16 cellular contexts compared by ENCODE assay signal in genomic region chr5:3535414-3536211, GRCh38.
DNase-seq lines count a peak whose midpoint lies in the region; ATAC-seq, FAIRE-seq and TF ChIP-seq lines count a peak whose summit lies in the region.
"Had no signal": no experiment of that assay in that cellular context is flagged by ENCODE, and none has a peak within 500 bp of the region (broad histone marks: within the 10 kb centered on the region; RNA-seq: fewer than 3 reads in every experiment).

No MANE protein-coding gene starts in this region.

- peak overlapping the region in 1 of 2 experiments; percentile 35; a peak in 1 of 4 replicates for H3K9ac ChIP-seq in K562 (ENCODE audit: insufficient read depth in 1 of 2, low read depth in 2 of 2, low read length in 2 of 2)
- H3K9ac ChIP-seq: BLaER1 treated with 17β-estradiol and CSF1 and Interleukin-3, amounts not matched to agents 10 nM and 100 nM had no signal

- H3K27me3 ChIP-seq in GM23338 (ENCODE audit: insufficient read depth) (no peaks in the 10 kb centered on the region), K562 (ENCODE audit: control insufficient read depth in 2 of 2, insufficient read depth in 2 of 2, low read length in 2 of 2) (peaks cover 0 to 33% of the 10 kb centered on the region in 2 experiments; a peak in 2 of 5 replicates)
- no peaks in the 10 kb centered on the region for H3K27me3 ChIP-seq in naive thymus-derived CD4-positive, alpha-beta T cell (ENCODE audit: control insufficient read depth in 2 of 2, insufficient read depth in 2 of 2, low read length in 2 of 2)
- H3K27me3 ChIP-seq: BLaER1 treated with 17β-estradiol and CSF1 and Interleukin-3, amounts not matched to agents 10 nM and 100 nM had no signal

- peaks cover 2% of the 10 kb centered on the region; the same call in 1 of the 3 replicates for H3K9me3 Mint-ChIP-seq in GM23338
- peaks cover 0 to 14% (median 4%) of the 10 kb centered on the region in 11 donors for H3K9me3 Mint-ChIP-seq in naive thymus-derived CD4-positive, alpha-beta T cell
- H3K9me3 Mint-ChIP-seq: CD8-positive, alpha-beta T cell had no signal

- in situ Hi-C loops in K562 (cut with MboI): no loop called here

- H3K9me2 ChIP-seq in GM23338 (ENCODE audit: insufficient read depth): peaks cover 8% of the 10 kb centered on the region; the same call in 1 of the 2 replicates

- no TSS peak for BruUV-seq in K562 (replicated peaks; lab: Mats Ljungman, UMichigan)

- FAIRE-seq in K562 (lab: Jason Lieb, UNC): peak; percentile 6
- FAIRE-seq: GM12878, H54, HepG2 had no signal

- H3K4me2 ChIP-seq in GM23338 (no peak overlapping the region), K562 (ENCODE audit: insufficient read depth, low read length) (peak overlapping the region; percentile 17; the same call in 1 of the 2 replicates)
- H3K4me2 ChIP-seq: BLaER1 treated with 17β-estradiol and CSF1 and Interleukin-3, amounts not matched to agents 10 nM and 100 nM had no signal

- H3K27ac Mint-ChIP-seq in GM23338: no peak overlapping the region
- no peak overlapping the region for H3K27ac Mint-ChIP-seq in naive thymus-derived CD4-positive, alpha-beta T cell
- H3K27ac Mint-ChIP-seq: B cell; CD8-positive, alpha-beta T cell; IgD-negative memory B cell had no signal

- H4K20me1 ChIP-seq in GM23338 (replicated peaks; ENCODE audit: insufficient read depth) (no peaks in the 10 kb centered on the region), K562 (replicated peaks; ENCODE audit: control insufficient read depth, insufficient read depth, low read length) (no peaks in the 10 kb centered on the region)
- H4K20me1 ChIP-seq: BLaER1 treated with 17β-estradiol and CSF1 and Interleukin-3, amounts not matched to agents 10 nM and 100 nM had no signal

- peak overlapping the region; percentile 66; the same call in 1 of the 2 replicates for H2AFZ ChIP-seq in GM23338
- H2AFZ ChIP-seq in K562 (ENCODE audit: low read depth, low read length): peak overlapping the region; percentile 79

- no peaks in the 10 kb centered on the region for H3K9me3 ChIP-seq in K562 (replicated peaks; ENCODE audit: control insufficient read depth, insufficient read depth, low read depth, low read length)
- no peaks in the 10 kb centered on the region for H3K9me3 ChIP-seq in naive thymus-derived CD4-positive, alpha-beta T cell (ENCODE audit: control insufficient read depth in 2 of 3, low read length in 3 of 3)

- H3K4me1 ChIP-seq in GM23338 (ENCODE audit: insufficient read depth) (peaks cover 14% of the 10 kb centered on the region), K562 (replicated peaks in 1 of 2; ENCODE audit: control insufficient read depth in 2 of 2, insufficient read depth in 2 of 2, low read length in 2 of 2) (peaks cover 2 to 13% of the 10 kb centered on the region in 2 experiments; a peak in 2 of 5 replicates)
- no peaks in the 10 kb centered on the region for H3K4me1 ChIP-seq in naive thymus-derived CD4-positive, alpha-beta T cell (ENCODE audit: control insufficient read depth in 2 of 2, insufficient read depth in 2 of 2, low read length in 2 of 2)
- H3K4me1 ChIP-seq: BLaER1 treated with 17β-estradiol and CSF1 and Interleukin-3, amounts not matched to agents 10 nM and 100 nM had no signal

- H3K79me2 ChIP-seq in GM23338 (replicated peaks; ENCODE audit: insufficient read depth) (no peaks in the 10 kb centered on the region), K562 (ENCODE audit: control insufficient read depth, insufficient read depth, low read length) (no peaks in the 10 kb centered on the region)

- 23% methylated on average over 50 of the region's 60 CpGs for WGBS in K562 (ENCODE audit: insufficient coverage, low coverage, missing lambda C conversion rate)

- H3K4me1 Mint-ChIP-seq in GM23338: peaks cover 18% of the 10 kb centered on the region
- no peaks in the 10 kb centered on the region for H3K4me1 Mint-ChIP-seq in naive thymus-derived CD4-positive, alpha-beta T cell
- H3K4me1 Mint-ChIP-seq: B cell had no signal

- CTCF ChIA-PET in K562 (lab: Yijun Ruan, JAX; ENCODE audit: low intra/inter-chr PET ratio) (no interaction called here), HEK293T (lab: Yijun Ruan, JAX) (interaction anchor here (0.7 kb wide), 1 partner anchor 9 kb away, joined by 4 read pairs; no protein-coding TSS in a partner anchor)
- CTCF ChIA-PET in naive thymus-derived CD4-positive, alpha-beta T cell (lab: Charles Lee): no interaction called here

- no peak for TF ChIP-seq EP300 in K562 (IDR thresholded peaks at IDR 0.05; ENCODE audit: low read length)

- DNase-seq in GM23338 (ENCODE audit: low spot score): no peak
- peak; percentile 57 to 82 (median 78) for DNase-seq in K562 (ENCODE audit: extremely low read depth in 1 of 4, low spot score in 3 of 4)
- no peak for DNase-seq in naive thymus-derived CD4-positive, alpha-beta T cell
- DNase-seq in NCI-H526 (lab: John Stamatoyannopoulos, UW): no peak
- no peak for DNase-seq in mesenteric fat pad (ENCODE audit: low spot score)
- DNase-seq in HEK293T (ENCODE audit: extremely low spot score): no peak
- DNase-seq: Calu3; CD8-positive, alpha-beta T cell; DMS79 treated with DMSO at 0.1 percent for 48 hours; EL had no signal

- H3K27me3 Mint-ChIP-seq in GM23338 (ENCODE audit: insufficient read depth, low read depth, poor library complexity): peaks cover 9% of the 10 kb centered on the region
- no peaks in the 10 kb centered on the region for H3K27me3 Mint-ChIP-seq in naive thymus-derived CD4-positive, alpha-beta T cell
- H3K27me3 Mint-ChIP-seq: B cell, IgD-negative memory B cell had no signal

- TF ChIP-seq CTCF in GM23338 (conservative IDR thresholded peaks at IDR 0.05; ENCODE audit: low read depth in 2 of 2) (no peak), K562 (IDR thresholded peaks at IDR 0.05 in 2 of 3, conservative IDR thresholded peaks at IDR 0.05 in 1 of 3; ENCODE audit: insufficient read depth in 2 of 3, low read depth in 1 of 3, low read length in 3 of 3) (no peak)

- H3K36me3 ChIP-seq in GM23338 (ENCODE audit: insufficient read depth) (no peaks in the 10 kb centered on the region), K562 (ENCODE audit: control insufficient read depth, insufficient read depth, low read length) (no peaks in the 10 kb centered on the region)
- H3K36me3 ChIP-seq in naive thymus-derived CD4-positive, alpha-beta T cell (ENCODE audit: control insufficient read depth in 2 of 3, insufficient read depth in 3 of 3, low read length in 3 of 3): no peaks in the 10 kb centered on the region
- H3K36me3 ChIP-seq: BLaER1 treated with 17β-estradiol and CSF1 and Interleukin-3, amounts not matched to agents 10 nM and 100 nM had no signal

- no peak for TF ChIP-seq POLR2A in K562 (conservative IDR thresholded peaks at IDR 0.05)

- H3F3A ChIP-seq in GM23338 (replicated peaks; ENCODE audit: low read depth): no peaks in the 10 kb centered on the region

- H3K36me3 Mint-ChIP-seq in GM23338 (ENCODE audit: low read depth): peaks cover 11% of the 10 kb centered on the region; the same call in 1 of the 3 replicates
- peaks cover 0 to 9% (median 0%) of the 10 kb centered on the region in 5 donors for H3K36me3 Mint-ChIP-seq in naive thymus-derived CD4-positive, alpha-beta T cell
- H3K36me3 Mint-ChIP-seq: CD8-positive, alpha-beta T cell; IgD-negative memory B cell had no signal

- POLR2A ChIA-PET in K562 (lab: Yijun Ruan, JAX) (interaction anchor here (0.7 to 1.0 kb wide), 2 partner anchors 8 to 52 kb away, joined by 4 read pairs; no protein-coding TSS in a partner anchor), HEK293T (lab: Yijun Ruan, JAX) (no interaction called here)
- POLR2A ChIA-PET in naive thymus-derived CD4-positive, alpha-beta T cell (lab: Charles Lee): no interaction called here

- no peak overlapping the region for H3K4me3 ChIP-seq in GM23338
- H3K4me3 ChIP-seq in K562: no peak overlapping the region
- H3K4me3 ChIP-seq in naive thymus-derived CD4-positive, alpha-beta T cell (ENCODE audit: low read length): no peak overlapping the region
- H3K4me3 ChIP-seq: BLaER1 treated with 17β-estradiol and CSF1 and Interleukin-3, amounts not matched to agents 10 nM and 100 nM; GM12878 had no signal

- H3K9me1 ChIP-seq in K562 (ENCODE audit: control insufficient read depth, insufficient read depth, low read length): no peaks in the 10 kb centered on the region

- no peak for TF ChIP-seq RAD21 in K562 (CRISPR knock-in tag; conservative IDR thresholded peaks at IDR 0.05 in 1 of 2, IDR thresholded peaks at IDR 0.05 in 1 of 2)

- no peak for ATAC-seq in GM23338
- ATAC-seq in K562: peak; percentile 95
- ATAC-seq in naive thymus-derived CD4-positive, alpha-beta T cell: peak; percentile 12
- ATAC-seq: CD8-positive, alpha-beta T cell; GM12878; HepG2 had no signal

- no peak overlapping the region for H3K27ac ChIP-seq in GM23338 (ENCODE audit: low read depth)
- no peak overlapping the region for H3K27ac ChIP-seq in K562 (ENCODE audit: extremely low read depth, low read depth, low read length)
- no peak overlapping the region for H3K27ac ChIP-seq in naive thymus-derived CD4-positive, alpha-beta T cell (ENCODE audit: low read depth, low read length)
- H3K27ac ChIP-seq: BLaER1 treated with 17β-estradiol and CSF1 and Interleukin-3, amounts not matched to agents 10 nM and 100 nM had no signal

- H3K4me3 Mint-ChIP-seq in GM23338: no peak overlapping the region
- no peak overlapping the region for H3K4me3 Mint-ChIP-seq in naive thymus-derived CD4-positive, alpha-beta T cell
- H3K4me3 Mint-ChIP-seq: B cell; CD8-positive, alpha-beta T cell; IgD-negative memory B cell had no signal

- intact Hi-C loops in K562 (cut with micrococcal nuclease): no loop called here
- intact Hi-C loops in naive thymus-derived CD4-positive, alpha-beta T cell (cut with micrococcal nuclease): no loop called here

TF ChIP-seq in GM23338, 12 proteins besides CTCF, POLR2A, EP300 and RAD21 (continues in another document):
- TF ChIP-seq STAT1 (IDR thresholded peaks at IDR 0.05; ENCODE audit: unreplicated experiment): no peak

TF ChIP-seq in HEK293T, 16 proteins besides CTCF, POLR2A, EP300 and RAD21 (continues in another document):
- TF ChIP-seq ELF4 (IDR thresholded peaks at IDR 0.05): no peak
- no peak for TF ChIP-seq FOXA1 (IDR thresholded peaks at IDR 0.05)
- no peak for TF ChIP-seq SP1 (IDR thresholded peaks at IDR 0.05)
- TF ChIP-seq L3MBTL2 (conservative IDR thresholded peaks at IDR 0.05): no peak
- TF ChIP-seq ZNF384 (IDR thresholded peaks at IDR 0.05): no peak
- TF ChIP-seq PKNOX1 (IDR thresholded peaks at IDR 0.05): no peak
- no peak for TF ChIP-seq LEF1 (IDR thresholded peaks at IDR 0.05; ENCODE audit: borderline replicate concordance)
- no peak for TF ChIP-seq HDGF (IDR thresholded peaks at IDR 0.05; ENCODE audit: borderline replicate concordance)
- no peak for TF ChIP-seq SUZ12 (IDR thresholded peaks at IDR 0.05)
- no peak for TF ChIP-seq ARNT (IDR thresholded peaks at IDR 0.05)

Comparison
In these comparisons a context has a peak if more than half of its experiments do, and no peak if none do; other contexts are left out.
1. DNase-seq: peak in K562 (4 of 4); none in GM23338 (single experiment), naive thymus-derived CD4-positive, alpha-beta T cell (0 of 9), NCI-H526 (0 of 2), mesenteric fat pad (single experiment) and HEK293T (single experiment).